Comparison of ENCODE assay signal across 1 cellular context in genomic region chr12:115000038-115000437, GRCh38.
TF ChIP-seq lines count a peak whose summit lies in the region.

No MANE protein-coding gene starts in this region.

TF ChIP-seq in HCT116, 20 proteins besides CTCF, POLR2A, EP300 and RAD21 (continued from another document):
- TF ChIP-seq JUND (IDR thresholded peaks at IDR 0.05), result peak; percentile 73
- no peak for TF ChIP-seq EZH2phosphoT487 (IDR thresholded peaks at IDR 0.05; ENCODE audit: borderline replicate concordance)
- no peak for TF ChIP-seq SIN3A (IDR thresholded peaks at IDR 0.05; ENCODE audit: low read depth)
- no peak for TF ChIP-seq EZH2 (IDR thresholded peaks at IDR 0.05)
- peak; percentile 95 for TF ChIP-seq SRF (IDR thresholded peaks at IDR 0.05; ENCODE audit: low read depth)
- peak; percentile 39; the same call in 1 of the 2 replicates for TF ChIP-seq CBX3 (IDR thresholded peaks at IDR 0.05; ENCODE audit: low read depth)
- no peak for TF ChIP-seq POLR2AphosphoS5 (IDR thresholded peaks at IDR 0.05; ENCODE audit: low read depth, low read length)
- TF ChIP-seq FOSL1 (IDR thresholded peaks at IDR 0.05; ENCODE audit: low read depth), result peak; percentile 74
- peak; percentile 22 for TF ChIP-seq YY1 (IDR thresholded peaks at IDR 0.05; ENCODE audit: extremely low read depth, insufficient replicate concordance, low read depth, low read length)
- no peak for TF ChIP-seq EGR1 (IDR thresholded peaks at IDR 0.05; ENCODE audit: low read depth)
